ENCODE assay signal across 24 cellular contexts in genomic region chr7:2705371-2706096, GRCh38. TPM values are rescaled to one million over a fixed set of nuclear protein-coding genes. Genes with fewer than 3 reads are reported as not detected.
"Had no signal": no experiment of that assay in that cellular context is flagged by ENCODE, and none has a peak within 500 bp of the region (broad histone marks: within the 10 kb centered on the region; RNA-seq: fewer than 3 reads in every experiment).

No MANE protein-coding gene starts in this region.

- H3K36me3 Mint-ChIP-seq: natural killer cell treated with Interleukin-12 subunit alpha and Interleukin-12 subunit beta and Interleukin-15 and Interleukin-18, amount 100 ng/mL, for 72 hours; type B pancreatic cell had no signal

- ATAC-seq: esophagus mucosa; gastrocnemius medialis; left ventricle myocardium superior; lower lobe of right lung; natural killer cell treated with Interleukin-12 subunit alpha and Interleukin-12 subunit beta and Interleukin-15 and Interleukin-18, amount 100 ng/mL, for 72 hours; sciatic nerve; stimulated activated naive CD8-positive, alpha-beta T cell treated with anti-CD3 and anti-CD28 coated beads, Interleukin-15, amount 100 ng/mL, for 72 hours had no signal

- H2AFZ ChIP-seq: parathyroid adenoma had no signal

- H3K27ac Mint-ChIP-seq: natural killer cell treated with Interleukin-12 subunit alpha and Interleukin-12 subunit beta and Interleukin-15 and Interleukin-18, amount 100 ng/mL, for 72 hours; stimulated activated naive CD8-positive, alpha-beta T cell treated with anti-CD3 and anti-CD28 coated beads, Interleukin-15, amount 100 ng/mL, for 72 hours; type B pancreatic cell had no signal

- H3K4me1 ChIP-seq: parathyroid adenoma, prostate gland, thyroid gland had no signal

- H3K4me3 Mint-ChIP-seq: natural killer cell treated with Interleukin-12 subunit alpha and Interleukin-12 subunit beta and Interleukin-15 and Interleukin-18, amount 100 ng/mL, for 72 hours; stimulated activated naive CD8-positive, alpha-beta T cell treated with anti-CD3 and anti-CD28 coated beads, Interleukin-15, amount 100 ng/mL, for 72 hours; type B pancreatic cell had no signal

- H3K9me3 ChIP-seq: gastrocnemius medialis, lower lobe of right lung, prostate gland, right atrium auricular region, thyroid gland had no signal

- H3K36me3 ChIP-seq: gastrocnemius medialis, lower lobe of right lung, prostate gland, right atrium auricular region, thyroid gland had no signal

- H3K4me3 ChIP-seq: dorsolateral prefrontal cortex, gastrocnemius medialis, lower lobe of right lung, prostate gland, right atrium auricular region, smooth muscle cell, thyroid gland had no signal

- H3K27me3 ChIP-seq: dorsolateral prefrontal cortex, right atrium auricular region, thyroid gland had no signal

- DNase-seq: dorsolateral prefrontal cortex; effector CD4-positive, alpha-beta T cell; foreskin fibroblast; gastrocnemius medialis; head of caudate nucleus; left ventricle myocardium superior; lower lobe of right lung; stimulated activated CD4-positive, alpha-beta T cell treated with anti-CD3 and anti-CD28 coated beads, Interleukin-12 subunit alpha, Interleukin-12 subunit beta, amount 100 ng/mL, for 4 hours; stimulated activated CD4-positive, alpha-beta T cell treated with anti-CD3 and anti-CD28 coated beads, Interleukin-1b, Interleukin-23, amount 100 ng/mL, for 48 hours; stimulated activated CD4-positive, alpha-beta T cell treated with anti-CD3 and anti-CD28 coated beads, Interleukin-4, amount 100 ng/mL, for 1 hour; stimulated activated CD8-positive, alpha-beta memory T cell treated with anti-CD3 and anti-CD28 coated beads, Interleukin-4, amount 100 ng/mL, for 48 hours; stimulated activated naive CD4-positive, alpha-beta T cell; stimulated activated naive CD8-positive, alpha-beta T cell treated with anti-CD3 and anti-CD28 coated beads, Interleukin-15, amount 100 ng/mL, for 72 hours; thyroid gland had no signal

- H3K27ac ChIP-seq: epithelial cell of prostate, gastrocnemius medialis, lower lobe of right lung, parathyroid adenoma, prostate gland, right atrium auricular region, thyroid gland had no signal

- H3K9ac ChIP-seq: parathyroid adenoma had no signal

- H3K4me2 ChIP-seq: smooth muscle cell had no signal

- H3K9me3 Mint-ChIP-seq: natural killer cell treated with Interleukin-12 subunit alpha and Interleukin-12 subunit beta and Interleukin-15 and Interleukin-18, amount 100 ng/mL, for 72 hours; neural crest cell; stimulated activated naive CD8-positive, alpha-beta T cell treated with anti-CD3 and anti-CD28 coated beads, Interleukin-15, amount 100 ng/mL, for 72 hours; type B pancreatic cell had no signal

- H3K27me3 Mint-ChIP-seq: type B pancreatic cell had no signal

- H3K79me2 ChIP-seq: parathyroid adenoma had no signal

RNA-seq across cellular contexts. Expression of gene AMZ1, which starts 17.5 kb away (rescaled TPM):
- total RNA-seq: gastrocnemius medialis; natural killer cell treated with Interleukin-12 subunit alpha and Interleukin-12 subunit beta and Interleukin-15 and Interleukin-18, amount 100 ng/mL, for 72 hours; neural crest cell had no signal
